19 cellular contexts compared by ENCODE assay signal in genomic region chr10:131577178-131577555, GRCh38.
"Had no signal": no experiment of that assay in that cellular context is flagged by ENCODE, and none has a peak within 500 bp of the region (broad histone marks: within the 10 kb centered on the region; RNA-seq: fewer than 3 reads in every experiment).

No MANE protein-coding gene starts in this region.

- H3K4me1 ChIP-seq: right lobe of liver, spleen, testis, transverse colon had no signal

- H3K4me3 ChIP-seq: ovary, right lobe of liver, spleen, testis, transverse colon had no signal

- H3K27ac ChIP-seq: ovary, right lobe of liver, spleen, testis, transverse colon had no signal

- H3K36me3 ChIP-seq: ovary, right lobe of liver, spleen, transverse colon had no signal

- ATAC-seq: left colon; stimulated activated memory B cell treated with anti-CD40 and anti-IgM and Interleukin-4, amounts not matched to agents 10 μg/mL and 1 μg/mL and 100 μg/mL, for 72 hours had no signal

- H3K9me3 ChIP-seq: ovary, right lobe of liver, spleen, testis, transverse colon had no signal

- H3K36me3 Mint-ChIP-seq: naive thymus-derived CD4-positive, alpha-beta T cell; stimulated activated memory B cell treated with anti-CD40 and anti-IgM and Interleukin-4, amounts not matched to agents 10 μg/mL and 1 μg/mL and 100 μg/mL, for 72 hours had no signal

- H3K9me3 Mint-ChIP-seq: naive thymus-derived CD4-positive, alpha-beta T cell; stimulated activated memory B cell treated with anti-CD40 and anti-IgM and Interleukin-4, amounts not matched to agents 10 μg/mL and 1 μg/mL and 100 μg/mL, for 72 hours; stimulated activated naive CD8-positive, alpha-beta T cell treated with anti-CD3 and anti-CD28 coated beads, Interleukin-15, Interleukin-2, amounts not matched to agents 100 ng/mL and 50 ng/mL, for 24 hours had no signal

- H3K27me3 Mint-ChIP-seq: stimulated activated memory B cell treated with anti-CD40 and anti-IgM and Interleukin-4, amounts not matched to agents 10 μg/mL and 1 μg/mL and 100 μg/mL, for 72 hours; stimulated activated naive CD8-positive, alpha-beta T cell treated with anti-CD3 and anti-CD28 coated beads, Interleukin-15, Interleukin-2, amounts not matched to agents 100 ng/mL and 50 ng/mL, for 24 hours had no signal

- H3K27me3 ChIP-seq: ovary, right lobe of liver, testis, transverse colon had no signal

- H3K27ac Mint-ChIP-seq: naive thymus-derived CD4-positive, alpha-beta T cell; nephron progenitor cell; stimulated activated memory B cell treated with anti-CD40 and anti-IgM and Interleukin-4, amounts not matched to agents 10 μg/mL and 1 μg/mL and 100 μg/mL, for 72 hours; stimulated activated naive CD8-positive, alpha-beta T cell treated with anti-CD3 and anti-CD28 coated beads, Interleukin-15, Interleukin-2, amounts not matched to agents 100 ng/mL and 50 ng/mL, for 24 hours had no signal

- H3K4me1 Mint-ChIP-seq: nephron progenitor cell; stimulated activated memory B cell treated with anti-CD40 and anti-IgM and Interleukin-4, amounts not matched to agents 10 μg/mL and 1 μg/mL and 100 μg/mL, for 72 hours had no signal

- DNase-seq: cerebellar nuclear complex; dermis blood vessel endothelial cell; effector CD4-positive, alpha-beta T cell; foreskin melanocyte; hippocampal formation; left colon; mesendoderm; naive thymus-derived CD4-positive, alpha-beta T cell; nephron progenitor cell; ovary; stimulated activated CD4-positive, alpha-beta T cell treated with anti-CD3 and anti-CD28 coated beads, Interleukin-15, amount 100 ng/mL, for 24 hours; stimulated activated CD4-positive, alpha-beta T cell treated with anti-CD3 and anti-CD28 coated beads, Interleukin-1b, Interleukin-23, amount 100 ng/mL, for 48 hours; stimulated activated CD4-positive, alpha-beta T cell treated with anti-CD3 and anti-CD28 coated beads, Interleukin-4, amount 100 ng/mL, for 24 hours; testis; transverse colon had no signal

- H3K4me3 Mint-ChIP-seq: naive thymus-derived CD4-positive, alpha-beta T cell; nephron progenitor cell; stimulated activated memory B cell treated with anti-CD40 and anti-IgM and Interleukin-4, amounts not matched to agents 10 μg/mL and 1 μg/mL and 100 μg/mL, for 72 hours; stimulated activated naive CD8-positive, alpha-beta T cell treated with anti-CD3 and anti-CD28 coated beads, Interleukin-15, Interleukin-2, amounts not matched to agents 100 ng/mL and 50 ng/mL, for 24 hours had no signal
